In the genomic region with DNA sequence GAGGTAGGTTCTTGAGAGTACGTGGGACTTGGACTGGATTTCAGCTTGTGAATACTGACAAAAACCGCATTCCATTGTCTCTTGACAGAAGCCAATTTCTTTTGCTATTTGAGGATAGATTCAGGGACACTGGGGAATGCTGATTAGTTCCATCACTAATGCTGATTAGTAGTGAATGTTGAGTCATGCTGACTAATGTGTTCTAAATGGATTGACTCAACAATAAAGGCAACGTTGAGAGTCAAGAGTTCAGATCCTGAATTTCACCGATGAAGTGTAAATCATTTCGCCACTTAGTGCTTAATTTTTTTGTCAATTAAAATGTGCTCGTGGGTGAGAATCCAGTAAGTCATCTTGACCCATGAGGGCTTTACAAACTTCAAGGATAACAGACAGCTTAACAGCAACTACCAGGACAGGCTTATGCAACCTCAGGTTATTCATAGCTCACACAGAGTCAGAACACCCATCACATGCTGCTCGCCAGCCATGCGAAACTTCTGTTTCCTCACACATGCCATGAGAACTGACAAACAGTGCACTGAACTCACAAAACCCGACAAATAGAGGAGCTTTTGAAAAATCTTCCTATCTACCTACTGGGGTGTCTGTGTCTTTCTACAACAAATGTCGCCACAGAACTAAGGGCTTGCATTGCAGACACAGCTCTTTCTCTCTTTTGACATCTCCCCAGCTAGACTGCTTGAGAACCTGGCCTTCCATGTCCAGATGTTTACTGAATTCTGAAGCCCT, we compare ENCODE assay signal across 8 cellular contexts.
A peak's percentile ranks its signal among the peaks of the same experiment; 100 is the strongest.
DNase-seq lines count a peak whose midpoint lies in the region; ATAC-seq and TF ChIP-seq lines count a peak whose summit lies in the region.

No MANE protein-coding gene starts in this region.

- no peaks in the 10 kb centered on the region for H3K4me1 Mint-ChIP-seq in glutamatergic neuron (ENCODE audit: low read depth, unreplicated experiment)

- peak; percentile 11 for TF ChIP-seq POLR2A in GM18505 (IDR thresholded peaks at IDR 0.05; ENCODE audit: borderline replicate concordance, extremely low read depth, insufficient read depth, insufficient read length)

- H3K4me3 Mint-ChIP-seq in glutamatergic neuron (ENCODE audit: unreplicated experiment): no peak overlapping the region

- H3K36me3 ChIP-seq in PC-9 (ENCODE audit: low read depth): no peaks in the 10 kb centered on the region
- H3K36me3 ChIP-seq in fibroblast of lung (ENCODE audit: control insufficient read depth, insufficient read depth, low read length): no peaks in the 10 kb centered on the region

- DNase-seq in PC-9: peak in 1 of 2 experiments; percentile 92
- DNase-seq in fibroblast of lung (ENCODE audit: low read depth in 2 of 2): peak; percentile 94 to 96
- peak; percentile 53 for DNase-seq in omental fat pad (ENCODE audit: low spot score)
- no peak for DNase-seq in glutamatergic neuron
- DNase-seq in cerebellum (ENCODE audit: low spot score): no peak
- DNase-seq in activated effector memory CD4-positive, alpha-beta T cell treated with Interleukin-2 at 50 U/mL for 16 hours: no peak

- no peaks in the 10 kb centered on the region for H3K36me3 Mint-ChIP-seq in glutamatergic neuron (ENCODE audit: unreplicated experiment)

- H4K20me1 ChIP-seq in PC-9 (ENCODE audit: insufficient read depth): no peaks in the 10 kb centered on the region
- H4K20me1 ChIP-seq in fibroblast of lung (ENCODE audit: control insufficient read depth, extremely low read depth, insufficient read depth, low read length): no peaks in the 10 kb centered on the region

- CTCF ChIA-PET in PC-9 (lab: Charles Lee): interaction anchor here (0.7 kb wide), 2 partner anchors 51 to 89 kb away, joined by 3 read pairs; no protein-coding TSS in a partner anchor

- H3K4me1 ChIP-seq in PC-9 (replicated peaks; ENCODE audit: insufficient read depth) (peaks cover 82% of the 10 kb centered on the region), fibroblast of lung (ENCODE audit: control insufficient read depth, extremely low read depth, insufficient read depth, low read length) (peaks cover 13% of the 10 kb centered on the region)

- ATAC-seq in GM18505 (IDR thresholded peaks at IDR 0.05; ENCODE audit: unreplicated experiment) (peak; percentile 85), HG02623 (IDR thresholded peaks at IDR 0.05; ENCODE audit: unreplicated experiment) (peak; percentile 86), omental fat pad (ENCODE audit: low FRiP score) (peak; percentile 79)

- no peak overlapping the region for H3K9ac ChIP-seq in fibroblast of lung (ENCODE audit: insufficient read depth, low read length)

- H2AFZ ChIP-seq in PC-9: no peak overlapping the region
- no peak overlapping the region for H2AFZ ChIP-seq in fibroblast of lung (ENCODE audit: low read length)

- POLR2A ChIA-PET in PC-9 (lab: Charles Lee; ENCODE audit: unreplicated experiment): interaction anchor here (0.6 to 0.7 kb wide), 2 partner anchors 134 to 309 kb away, joined by 3 to 5 read pairs; no protein-coding TSS in a partner anchor

- BruUV-seq in PC-9 (replicated peaks; lab: Mats Ljungman, UMichigan): TSS peak; percentile 60

- H3K4me2 ChIP-seq in PC-9 (peak overlapping the region; percentile 48), fibroblast of lung (ENCODE audit: extremely low read depth, insufficient read depth, low read length) (peak overlapping the region; percentile 8)

- intact Hi-C loops in PC-9 (cut with micrococcal nuclease; ENCODE audit: unreplicated experiment): no loop called here

- H3K27ac ChIP-seq in PC-9 (peak overlapping the region; percentile 95), fibroblast of lung (ENCODE audit: insufficient read depth, low read length) (peak overlapping the region; percentile 30)

- H3K9me3 Mint-ChIP-seq in glutamatergic neuron (ENCODE audit: unreplicated experiment): no peaks in the 10 kb centered on the region

- H3K9me3 ChIP-seq in PC-9 (ENCODE audit: insufficient read depth, low read depth): no peaks in the 10 kb centered on the region
- H3K9me3 ChIP-seq in fibroblast of lung (ENCODE audit: control insufficient read depth, insufficient read depth, low read depth, low read length): no peaks in the 10 kb centered on the region

- H3K79me2 ChIP-seq in PC-9 (ENCODE audit: low read depth): no peaks in the 10 kb centered on the region
- no peaks in the 10 kb centered on the region for H3K79me2 ChIP-seq in fibroblast of lung (ENCODE audit: control insufficient read depth, insufficient read depth, low read length)

- no peak overlapping the region for H3K4me3 ChIP-seq in PC-9
- H3K4me3 ChIP-seq in fibroblast of lung (replicated peaks in 1 of 4; ENCODE audit: control extremely low read depth in 1 of 4, insufficient read depth in 1 of 4, low read depth in 3 of 4, low read length in 4 of 4): no peak overlapping the region

- no peaks in the 10 kb centered on the region for H3K9me2 ChIP-seq in PC-9 (ENCODE audit: insufficient read depth)

- no peaks in the 10 kb centered on the region for H3K27me3 Mint-ChIP-seq in glutamatergic neuron (ENCODE audit: unreplicated experiment)

- no peak overlapping the region for H3K27ac Mint-ChIP-seq in glutamatergic neuron (ENCODE audit: unreplicated experiment)

- no peaks in the 10 kb centered on the region for H3K27me3 ChIP-seq in PC-9 (ENCODE audit: insufficient read depth, low read depth)
- H3K27me3 ChIP-seq in fibroblast of lung (ENCODE audit: control insufficient read depth, insufficient read depth, low read length): no peaks in the 10 kb centered on the region

- H3F3A ChIP-seq in PC-9 (ENCODE audit: insufficient read depth, low read depth): peaks cover 55% of the 10 kb centered on the region

- TF ChIP-seq CTCF in PC-9 (conservative IDR thresholded peaks at IDR 0.05) (no peak), fibroblast of lung (conservative IDR thresholded peaks at IDR 0.05 in 1 of 2, IDR thresholded peaks at IDR 0.05 in 1 of 2; ENCODE audit: low read depth in 1 of 2, low read length in 2 of 2) (no peak), omental fat pad (IDR thresholded peaks at IDR 0.05) (no peak), glutamatergic neuron (IDR thresholded peaks at IDR 0.05; ENCODE audit: partially characterized antibody, unreplicated experiment) (no peak)

Comparison
In these comparisons a context has a peak if more than half of its experiments do, and no peak if none do; other contexts are left out.
1. DNase-seq: peak in fibroblast of lung (2 of 2) and omental fat pad (single experiment); none in glutamatergic neuron (single experiment), cerebellum (single experiment) and activated effector memory CD4-positive, alpha-beta T cell treated with Interleukin-2 at 50 U/mL for 16 hours (single experiment).
2. Peak in every context shown above with its lines, with median percentiles within 50 percentile points of each other: ATAC-seq.